19 cellular contexts compared by ENCODE assay signal in the genomic region with DNA sequence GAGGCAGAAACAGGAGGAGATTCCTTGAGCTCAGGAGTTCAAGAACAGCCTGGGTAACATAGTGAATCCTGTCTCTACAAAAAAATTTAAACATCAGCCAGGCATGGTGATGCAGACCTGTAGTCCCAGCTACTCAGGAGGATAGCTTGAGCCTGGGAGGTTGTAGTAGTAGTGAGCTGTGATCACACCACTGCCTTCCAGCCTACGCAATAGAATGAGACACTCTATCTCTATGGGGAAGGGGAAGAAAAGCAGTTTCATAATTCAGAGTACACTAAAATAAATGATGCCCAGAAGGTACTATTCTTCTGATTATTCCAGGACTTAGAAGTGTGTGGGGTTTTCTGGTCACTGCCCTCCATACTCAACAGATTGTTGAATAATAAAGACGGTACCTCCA.
"Had no signal": no experiment of that assay in that cellular context is flagged by ENCODE, and none has a peak within 500 bp of the region (broad histone marks: within the 10 kb centered on the region; RNA-seq: fewer than 3 reads in every experiment).

No MANE protein-coding gene starts in this region.

- H3K4me1 Mint-ChIP-seq: nephron had no signal

- H3K9me3 Mint-ChIP-seq: activated CD4-positive, alpha-beta memory T cell treated with anti-CD3 and anti-CD28 coated beads for 36 hours; activated naive CD8-positive, alpha-beta T cell treated with anti-CD3 and anti-CD28 coated beads for 36 hours; nephron; stimulated activated effector memory CD8-positive, alpha-beta T cell treated with anti-CD3 and anti-CD28 coated beads, Interleukin-12 subunit alpha, Interleukin-12 subunit beta, amount 100 ng/mL, for 72 hours had no signal

- H3K4me3 Mint-ChIP-seq: activated CD4-positive, alpha-beta memory T cell treated with anti-CD3 and anti-CD28 coated beads for 36 hours; activated CD4-positive, alpha-beta T cell treated with anti-CD3 and anti-CD28 coated beads for 36 hours; activated naive CD8-positive, alpha-beta T cell treated with anti-CD3 and anti-CD28 coated beads for 36 hours; nephron; stimulated activated effector memory CD8-positive, alpha-beta T cell treated with anti-CD3 and anti-CD28 coated beads, Interleukin-12 subunit alpha, Interleukin-12 subunit beta, amount 100 ng/mL, for 72 hours had no signal

- DNase-seq: activated CD4-positive, alpha-beta memory T cell treated with anti-CD3 and anti-CD28 coated beads for 36 hours; activated CD4-positive, alpha-beta T cell treated with anti-CD3 and anti-CD28 coated beads for 36 hours; activated naive CD8-positive, alpha-beta T cell treated with anti-CD3 and anti-CD28 coated beads for 36 hours; activated T-cell treated with anti-CD3 and anti-CD28 coated beads for 4 hours; body of pancreas; caudate nucleus; erythroblast; foreskin melanocyte; glutamatergic neuron; hypothalamus; islet precursor cell; left colon; lower lobe of right lung; nucleus accumbens; stimulated activated CD4-positive, alpha-beta T cell treated with anti-CD3 and anti-CD28 coated beads, Interleukin-4, amount 100 ng/mL, for 24 hours; thyroid gland had no signal

- H3K27me3 Mint-ChIP-seq: activated CD4-positive, alpha-beta memory T cell treated with anti-CD3 and anti-CD28 coated beads for 36 hours; activated CD4-positive, alpha-beta T cell treated with anti-CD3 and anti-CD28 coated beads for 36 hours; activated naive CD8-positive, alpha-beta T cell treated with anti-CD3 and anti-CD28 coated beads for 36 hours had no signal

- H3K27ac Mint-ChIP-seq: activated CD4-positive, alpha-beta memory T cell treated with anti-CD3 and anti-CD28 coated beads for 36 hours; activated CD4-positive, alpha-beta T cell treated with anti-CD3 and anti-CD28 coated beads for 36 hours; activated naive CD8-positive, alpha-beta T cell treated with anti-CD3 and anti-CD28 coated beads for 36 hours; nephron; stimulated activated effector memory CD8-positive, alpha-beta T cell treated with anti-CD3 and anti-CD28 coated beads, Interleukin-12 subunit alpha, Interleukin-12 subunit beta, amount 100 ng/mL, for 72 hours had no signal

- ATAC-seq: activated CD4-positive, alpha-beta T cell treated with anti-CD3 and anti-CD28 coated beads for 36 hours; body of pancreas; left colon; sciatic nerve; stimulated activated effector memory CD8-positive, alpha-beta T cell treated with anti-CD3 and anti-CD28 coated beads, Interleukin-12 subunit alpha, Interleukin-12 subunit beta, amount 100 ng/mL, for 72 hours had no signal
